8 cellular contexts compared by ENCODE assay signal in the genomic region with DNA sequence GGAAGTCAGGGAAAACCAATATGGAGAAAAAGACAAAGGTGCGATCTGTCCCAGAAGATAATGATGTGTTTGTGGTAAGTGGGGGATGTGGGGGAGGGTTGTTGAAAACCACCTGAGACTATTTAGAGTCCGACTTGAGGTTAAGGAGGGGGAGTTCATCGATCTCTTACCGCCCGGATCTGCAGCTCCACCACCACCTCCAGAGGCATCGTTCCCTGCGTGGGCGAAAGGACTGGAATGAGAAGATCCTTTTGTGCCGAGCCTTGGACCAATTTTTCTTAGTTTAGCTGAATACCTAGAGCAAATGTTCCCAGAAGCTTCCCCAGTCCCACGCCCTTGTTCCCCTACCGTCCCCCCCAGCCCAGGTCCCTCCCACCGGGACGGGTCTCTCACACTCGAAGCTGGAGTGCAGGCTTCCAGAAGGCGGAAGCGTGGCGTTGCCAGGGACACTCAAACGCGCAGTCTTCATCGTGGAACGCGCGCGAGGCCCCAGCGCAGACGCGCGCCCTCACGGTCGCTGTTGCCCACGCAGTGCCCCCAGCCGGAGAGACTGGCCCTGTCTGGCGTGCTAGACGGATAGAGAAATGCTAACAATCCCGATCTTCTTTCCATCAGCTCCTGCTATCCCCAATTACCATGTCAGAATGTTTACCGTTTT. TPM values are rescaled to one million over a fixed set of nuclear protein-coding genes. Genes with fewer than 3 reads are reported as not detected.
DNase-seq lines count a peak whose midpoint lies in the region; ATAC-seq and TF ChIP-seq lines count a peak whose summit lies in the region.

TSS of gene SPATA6L (minus strand) at position 439 of the 658 bp plus-strand sequence. CDS start at position 209, 230 bp downstream.

- no peak within 1 kb of the TSS for H3K27ac ChIP-seq in KMS-11

- peak within 1 kb of the TSS; percentile 50 for H2AFZ ChIP-seq in KMS-11 (ENCODE audit: low read depth)

- peaks cover 8% of the 10 kb centered on the region; the same call in 1 of the 2 replicates for H3K27me3 ChIP-seq in KMS-11 (ENCODE audit: insufficient read depth, low read depth)

- H3K9ac ChIP-seq in KMS-11 = peak within 1 kb of the TSS; percentile 11; the same call in 1 of the 2 replicates

- H3K4me1 Mint-ChIP-seq in T-helper 1 cell treated with Interleukin-12 subunit alpha and Interleukin-12 subunit beta and Interleukin-4 antibody, amounts not matched to agents 30 μg/mL and 1 μg/mL, for 36 hours (ENCODE audit: low read depth) = peaks cover 69% of the 10 kb centered on the region

- ATAC-seq in GM18873 (IDR thresholded peaks at IDR 0.05; ENCODE audit: low FRiP score, unreplicated experiment) (no peak), HG03442 (IDR thresholded peaks at IDR 0.05; ENCODE audit: unreplicated experiment) (no peak)

- peak within 1 kb of the TSS; percentile 69 for H3K4me2 ChIP-seq in KMS-11

- H3K36me3 Mint-ChIP-seq in T-helper 1 cell treated with Interleukin-12 subunit alpha and Interleukin-12 subunit beta and Interleukin-4 antibody, amounts not matched to agents 30 μg/mL and 1 μg/mL, for 36 hours (ENCODE audit: low read depth) = peaks cover 4% of the 10 kb centered on the region

- no peaks in the 10 kb centered on the region for H3K27me3 Mint-ChIP-seq in T-helper 1 cell treated with Interleukin-12 subunit alpha and Interleukin-12 subunit beta and Interleukin-4 antibody, amounts not matched to agents 30 μg/mL and 1 μg/mL, for 36 hours (ENCODE audit: low read depth)

- H3K79me2 ChIP-seq in KMS-11 (ENCODE audit: insufficient read depth, low read depth) = no peaks in the 10 kb centered on the region

- H3K4me3 Mint-ChIP-seq in T-helper 1 cell treated with Interleukin-12 subunit alpha and Interleukin-12 subunit beta and Interleukin-4 antibody, amounts not matched to agents 30 μg/mL and 1 μg/mL, for 36 hours = peak within 1 kb of the TSS; percentile 80

- DNase-seq in astrocyte of the hippocampus (ENCODE audit: low read depth, low spot score) (peak; percentile 72), hepatic stellate cell (ENCODE audit: low spot score) (peak; percentile 60), posterior vena cava (ENCODE audit: low spot score) (peak; percentile 91)

- H4K20me1 ChIP-seq in KMS-11 (ENCODE audit: insufficient read depth) = no peaks in the 10 kb centered on the region

- H3K4me3 ChIP-seq in KMS-11 (IDR thresholded peaks at IDR 0.05; ENCODE audit: insufficient read depth, low read depth, low read length) = no peak within 1 kb of the TSS

- no peaks in the 10 kb centered on the region for H3K9me3 Mint-ChIP-seq in T-helper 1 cell treated with Interleukin-12 subunit alpha and Interleukin-12 subunit beta and Interleukin-4 antibody, amounts not matched to agents 30 μg/mL and 1 μg/mL, for 36 hours

- peak within 1 kb of the TSS; percentile 44 for H3K27ac Mint-ChIP-seq in T-helper 1 cell treated with Interleukin-12 subunit alpha and Interleukin-12 subunit beta and Interleukin-4 antibody, amounts not matched to agents 30 μg/mL and 1 μg/mL, for 36 hours

- peak; percentile 33; the same call in 2 of the 3 replicates for TF ChIP-seq CTCF in GM12872 (IDR thresholded peaks at IDR 0.05; ENCODE audit: insufficient read depth, low read depth, low read length)
- TF ChIP-seq CTCF in KMS-11 (conservative IDR thresholded peaks at IDR 0.05; ENCODE audit: low read depth, low read length) = no peak

- H3K36me3 ChIP-seq in KMS-11 (ENCODE audit: insufficient read depth) = no peaks in the 10 kb centered on the region

- H3K4me1 ChIP-seq in KMS-11 (ENCODE audit: low read depth, poor library complexity, severe bottlenecking) = peaks cover 25% of the 10 kb centered on the region

- intact Hi-C loops in posterior vena cava (cut with DNase I) = no loop called here

RNA-seq across cellular contexts. Expression of gene SPATA6L, which starts in this region (rescaled TPM):
- total RNA-seq in posterior vena cava = 1 to 10 TPM; 3.0 to 3.7 TPM
